Comparison of ENCODE assay signal across 8 cellular contexts in the genomic region with DNA sequence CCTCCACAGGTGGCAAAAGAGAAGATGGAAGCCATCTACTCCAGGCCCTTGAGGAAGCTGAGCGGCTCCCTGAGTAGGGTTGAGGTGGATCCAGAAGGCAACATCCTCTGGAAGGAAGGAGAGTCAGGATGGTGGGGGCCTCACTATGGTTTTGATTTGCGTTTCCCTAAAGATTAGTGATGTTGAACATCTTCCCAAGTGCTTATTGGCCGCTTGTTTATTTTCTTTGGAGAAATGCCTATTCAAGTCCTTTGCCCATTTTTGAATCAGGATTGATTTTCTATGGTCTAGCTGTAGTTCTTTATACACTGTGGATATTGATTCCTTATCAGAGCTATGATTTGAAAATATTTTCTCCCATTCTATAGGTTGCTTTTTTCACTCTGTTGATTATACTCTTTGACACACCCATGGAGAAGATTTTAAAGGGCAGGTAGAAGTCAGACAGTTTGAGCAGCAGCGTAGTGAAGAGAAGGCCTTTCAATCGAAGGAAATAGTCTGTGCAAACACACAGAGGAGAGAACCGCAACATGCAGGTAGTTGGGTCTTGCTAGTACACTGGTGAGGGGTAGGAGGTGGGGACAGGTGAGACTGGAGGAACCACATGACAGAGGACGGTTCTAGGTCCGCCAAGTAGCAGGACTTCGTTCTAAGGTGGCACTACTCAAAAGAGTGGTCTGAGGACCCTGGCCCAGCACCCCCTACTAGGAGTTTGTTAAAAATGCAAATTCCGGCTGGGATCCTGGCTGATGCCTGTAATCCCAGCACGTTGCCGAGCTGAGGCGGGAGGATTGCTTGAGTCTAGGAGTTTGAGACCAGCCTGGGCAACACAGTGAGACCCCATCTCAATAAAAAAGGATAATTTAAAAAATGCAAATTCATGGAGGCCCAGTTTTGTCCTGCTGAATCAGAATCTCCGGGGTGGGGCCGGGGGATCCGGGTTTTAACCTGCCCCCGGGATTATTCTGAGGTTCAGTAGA. TPM values are rescaled to one million over a fixed set of nuclear protein-coding genes. Genes with fewer than 3 reads are reported as not detected.
DNase-seq lines count a peak whose midpoint lies in the region; ATAC-seq, FAIRE-seq and TF ChIP-seq lines count a peak whose summit lies in the region.

No MANE protein-coding gene starts in this region.

- H3K9me3 Mint-ChIP-seq in activated CD8-positive, alpha-beta T cell treated with anti-CD3 and anti-CD28 coated beads for 36 hours = no peaks in the 10 kb centered on the region
- H3K9me3 Mint-ChIP-seq in stimulated activated naive B cell treated with anti-CD40 and anti-IgM and Interleukin-4, amounts not matched to agents 10 μg/mL and 1 μg/mL and 100 μg/mL, for 72 hours = no peaks in the 10 kb centered on the region

- no peaks in the 10 kb centered on the region for H3K36me3 ChIP-seq in HUES48 (ENCODE audit: control insufficient read depth, insufficient read depth, low read length)

- peaks cover 5% of the 10 kb centered on the region; the same call in 1 of the 2 replicates for H3K4me1 ChIP-seq in HUES48 (ENCODE audit: control insufficient read depth, insufficient read depth, low read length)

- intact Hi-C loops in activated CD8-positive, alpha-beta T cell treated with anti-CD3 and anti-CD28 coated beads for 36 hours (cut with micrococcal nuclease) = loop anchor here (10.0 kb wide), 1 partner anchor 102 kb away; the partner anchor contains the start of gene KSR1

- H3K36me3 Mint-ChIP-seq in activated CD8-positive, alpha-beta T cell treated with anti-CD3 and anti-CD28 coated beads for 36 hours (ENCODE audit: low read depth) = peaks cover 3% of the 10 kb centered on the region
- H3K36me3 Mint-ChIP-seq in stimulated activated naive B cell treated with anti-CD40 and anti-IgM and Interleukin-4, amounts not matched to agents 10 μg/mL and 1 μg/mL and 100 μg/mL, for 72 hours = peaks cover 2 to 6% of the 10 kb centered on the region in 2 donors

- H3K9ac ChIP-seq in HUES48 (ENCODE audit: low read depth, low read length) = peak overlapping the region; percentile 85

- POLR2A ChIA-PET in activated CD8-positive, alpha-beta T cell treated with anti-CD3 and anti-CD28 coated beads for 36 hours (lab: Charles Lee) = interaction anchor here (1.0 kb wide), 2 partner anchors 20 to 180 kb away, joined by 3 read pairs; no protein-coding TSS in a partner anchor

- no peaks in the 10 kb centered on the region for H3K27me3 Mint-ChIP-seq in activated CD8-positive, alpha-beta T cell treated with anti-CD3 and anti-CD28 coated beads for 36 hours
- peaks cover 0 to 3% of the 10 kb centered on the region in 2 donors for H3K27me3 Mint-ChIP-seq in stimulated activated naive B cell treated with anti-CD40 and anti-IgM and Interleukin-4, amounts not matched to agents 10 μg/mL and 1 μg/mL and 100 μg/mL, for 72 hours

- H3K27me3 ChIP-seq in HUES48 (ENCODE audit: control insufficient read depth, insufficient read depth, low read length) = no peaks in the 10 kb centered on the region

- H3K4me3 Mint-ChIP-seq in activated CD8-positive, alpha-beta T cell treated with anti-CD3 and anti-CD28 coated beads for 36 hours = peak overlapping the region; percentile 78
- H3K4me3 Mint-ChIP-seq in stimulated activated naive B cell treated with anti-CD40 and anti-IgM and Interleukin-4, amounts not matched to agents 10 μg/mL and 1 μg/mL and 100 μg/mL, for 72 hours = peak overlapping the region; percentile 90 to 95

- no peak for TF ChIP-seq CTCF in activated CD8-positive, alpha-beta T cell treated with anti-CD3 and anti-CD28 coated beads for 36 hours (IDR thresholded peaks at IDR 0.05)

- H3K4me3 ChIP-seq in HUES48 (ENCODE audit: low read depth, low read length) (peak overlapping the region; percentile 78), iPS-11a (ENCODE audit: low read depth, low read length) (peak overlapping the region; percentile 54)

- no peak for FAIRE-seq in RCC 7860 (lab: Jason Lieb, UNC)

- H3K4me1 Mint-ChIP-seq in activated CD8-positive, alpha-beta T cell treated with anti-CD3 and anti-CD28 coated beads for 36 hours (ENCODE audit: low read depth) = peaks cover 32% of the 10 kb centered on the region
- peaks cover 11 to 34% of the 10 kb centered on the region in 2 donors for H3K4me1 Mint-ChIP-seq in stimulated activated naive B cell treated with anti-CD40 and anti-IgM and Interleukin-4, amounts not matched to agents 10 μg/mL and 1 μg/mL and 100 μg/mL, for 72 hours

- H3K9me3 ChIP-seq in HUES48 (ENCODE audit: control insufficient read depth, insufficient read depth, low read length) = no peaks in the 10 kb centered on the region

- DNase-seq in activated CD8-positive, alpha-beta T cell treated with anti-CD3 and anti-CD28 coated beads for 36 hours = peak; percentile 22
- DNase-seq in stimulated activated naive B cell treated with anti-CD40 and anti-IgM and Interleukin-4, amounts not matched to agents 10 μg/mL and 1 μg/mL and 100 μg/mL, for 72 hours = no peak
- no peak for DNase-seq in AG20443 (ENCODE audit: low spot score)
- DNase-seq in NCI-H2029 treated with DMSO at 0.1 percent for 48 hours (lab: John Stamatoyannopoulos, UW) = no peak
- no peak for DNase-seq in RCC 7860 (ENCODE audit: low spot score)

- peak overlapping the region; percentile 96 for H3K27ac Mint-ChIP-seq in activated CD8-positive, alpha-beta T cell treated with anti-CD3 and anti-CD28 coated beads for 36 hours
- peak overlapping the region; percentile 96 for H3K27ac Mint-ChIP-seq in stimulated activated naive B cell treated with anti-CD40 and anti-IgM and Interleukin-4, amounts not matched to agents 10 μg/mL and 1 μg/mL and 100 μg/mL, for 72 hours

- no peak for ATAC-seq in activated CD8-positive, alpha-beta T cell treated with anti-CD3 and anti-CD28 coated beads for 36 hours
- no peak for ATAC-seq in stimulated activated naive B cell treated with anti-CD40 and anti-IgM and Interleukin-4, amounts not matched to agents 10 μg/mL and 1 μg/mL and 100 μg/mL, for 72 hours (replicated peaks)
- no peak for ATAC-seq in GM21786 (IDR thresholded peaks at IDR 0.05; ENCODE audit: unreplicated experiment)

- H3K27ac ChIP-seq in HUES48 (ENCODE audit: low read depth, low read length) = peak overlapping the region; percentile 85

- CTCF ChIA-PET in activated CD8-positive, alpha-beta T cell treated with anti-CD3 and anti-CD28 coated beads for 36 hours (lab: Charles Lee) = interaction anchor here (0.9 to 4.6 kb wide), 8 partner anchors 9 to 299 kb away, joined by 3 to 39 read pairs (median 6); no protein-coding TSS in a partner anchor

RNA-seq across cellular contexts. Expression of gene WSB1, which starts 58.9 kb away (rescaled TPM):
- total RNA-seq in activated CD8-positive, alpha-beta T cell treated with anti-CD3 and anti-CD28 coated beads for 36 hours = 100 to 1,000 TPM; 224 to 231 TPM
